ENCODE assay signal across 15 cellular contexts in genomic region chr16:2043980-2044451, GRCh38. TPM values are rescaled to one million over a fixed set of nuclear protein-coding genes. Genes with fewer than 3 reads are reported as not detected.
DNase-seq lines count a peak whose midpoint lies in the region; ATAC-seq and TF ChIP-seq lines count a peak whose summit lies in the region.
"Had no signal": no experiment of that assay in that cellular context is flagged by ENCODE, and none has a peak within 500 bp of the region (broad histone marks: within the 10 kb centered on the region; RNA-seq: fewer than 3 reads in every experiment).

No MANE protein-coding gene starts in this region.

- H2AFZ ChIP-seq in OCI-LY3 (ENCODE audit: low read depth, low read length), result no peak overlapping the region
- H2AFZ ChIP-seq: parathyroid adenoma had no signal

- DNase-seq in DMS53 (lab: John Stamatoyannopoulos, UW), result peak; percentile 96
- DNase-seq in heart left ventricle, result peak in 3 of 5 donors; percentile 78 to 82 (median 81)
- peak; percentile 62 for DNase-seq in putamen (ENCODE audit: low spot score)
- DNase-seq in ascending aorta (ENCODE audit: low spot score in 2 of 2), result no peak
- no peak for DNase-seq in stimulated activated CD4-positive, alpha-beta T cell treated with anti-CD3 and anti-CD28 coated beads, Interleukin-15, amount 100 ng/mL, for 24 hours
- DNase-seq in activated naive CD8-positive, alpha-beta T cell treated with anti-CD3 and anti-CD28 coated beads for 36 hours, result no peak
- no peak for DNase-seq in D341Med (ENCODE audit: low spot score)
- DNase-seq: activated CD4-positive, alpha-beta T cell treated with anti-CD3 and anti-CD28 coated beads, Interleukin-2, amount 50 U/mL, for 1 hour; HFFc6; NCI-H1105; stimulated activated CD4-positive, alpha-beta T cell treated with anti-CD3 and anti-CD28 coated beads, Interleukin-2, amount 100 ng/mL, for 48 hours; T-helper 17 cell had no signal

- H3K9me3 Mint-ChIP-seq in activated naive CD8-positive, alpha-beta T cell treated with anti-CD3 and anti-CD28 coated beads for 36 hours, result no peaks in the 10 kb centered on the region
- H3K9me3 Mint-ChIP-seq: HFFc6; stimulated activated effector memory CD8-positive, alpha-beta T cell treated with anti-CD3 and anti-CD28 coated beads, Interleukin-12 subunit alpha, Interleukin-12 subunit beta, amount 100 ng/mL, for 72 hours had no signal

- H3K9me3 ChIP-seq in OCI-LY3 (ENCODE audit: insufficient read depth, low read length), result no peaks in the 10 kb centered on the region
- no peaks in the 10 kb centered on the region for H3K9me3 ChIP-seq in heart left ventricle
- no peaks in the 10 kb centered on the region for H3K9me3 ChIP-seq in ascending aorta

- H3K4me3 ChIP-seq in OCI-LY3 (ENCODE audit: low read length) (no peak overlapping the region), heart left ventricle (peak overlapping the region in 7 of 12 donors; percentile 1 to 24 (median 12)), ascending aorta (no peak overlapping the region)

- H3K79me2 ChIP-seq in OCI-LY3 (ENCODE audit: low read length), result peaks cover 18% of the 10 kb centered on the region

- no peaks in the 10 kb centered on the region for H3K36me3 Mint-ChIP-seq in activated naive CD8-positive, alpha-beta T cell treated with anti-CD3 and anti-CD28 coated beads for 36 hours

- no peaks in the 10 kb centered on the region for H3K36me3 ChIP-seq in OCI-LY3 (replicated peaks; ENCODE audit: low read depth, low read length)
- peaks cover 0 to 8% (median under 1%) of the 10 kb centered on the region in 9 donors for H3K36me3 ChIP-seq in heart left ventricle
- no peaks in the 10 kb centered on the region for H3K36me3 ChIP-seq in ascending aorta

- H3K27ac Mint-ChIP-seq in activated naive CD8-positive, alpha-beta T cell treated with anti-CD3 and anti-CD28 coated beads for 36 hours, result no peak overlapping the region
- H3K27ac Mint-ChIP-seq: HFFc6, T-helper 17 cell had no signal

- 40 to 68% (median 51%) methylated on average over 12 to 17 of the region's 17 CpGs for WGBS in heart left ventricle, 4 donors

- H3K4me1 ChIP-seq in OCI-LY3 (ENCODE audit: low read length) (peaks cover 23% of the 10 kb centered on the region), heart left ventricle (peaks cover 18 to 94% (median 77%) of the 10 kb centered on the region in 12 donors), ascending aorta (peaks cover 4 to 17% of the 10 kb centered on the region in 2 donors)

- H3K27me3 ChIP-seq in OCI-LY3 (ENCODE audit: low read depth, low read length) (no peaks in the 10 kb centered on the region), heart left ventricle (no peaks in the 10 kb centered on the region), ascending aorta (no peaks in the 10 kb centered on the region)

- H3K4me1 Mint-ChIP-seq in activated naive CD8-positive, alpha-beta T cell treated with anti-CD3 and anti-CD28 coated beads for 36 hours, result peaks cover 12% of the 10 kb centered on the region

- peak overlapping the region; percentile 17; the same call in 1 of the 2 replicates for H3K4me2 ChIP-seq in OCI-LY3 (ENCODE audit: low read length)

- no peak for TF ChIP-seq CTCF in OCI-LY3 (IDR thresholded peaks at IDR 0.05; ENCODE audit: low read depth, low read length)
- no peak for TF ChIP-seq CTCF in heart left ventricle (IDR thresholded peaks at IDR 0.05)
- TF ChIP-seq CTCF in ascending aorta (IDR thresholded peaks at IDR 0.05), result no peak

- no peak overlapping the region for H3K9ac ChIP-seq in OCI-LY3 (ENCODE audit: low read length)
- H3K9ac ChIP-seq: parathyroid adenoma had no signal

- no peaks in the 10 kb centered on the region for H4K20me1 ChIP-seq in OCI-LY3 (ENCODE audit: insufficient read depth, low read length)

- no peak overlapping the region for H3K4me3 Mint-ChIP-seq in activated naive CD8-positive, alpha-beta T cell treated with anti-CD3 and anti-CD28 coated beads for 36 hours
- H3K4me3 Mint-ChIP-seq: HFFc6; stimulated activated effector memory CD8-positive, alpha-beta T cell treated with anti-CD3 and anti-CD28 coated beads, Interleukin-12 subunit alpha, Interleukin-12 subunit beta, amount 100 ng/mL, for 72 hours; T-helper 17 cell had no signal

- peak in 2 of 4 donors; percentile 2 to 10 for ATAC-seq in heart left ventricle
- ATAC-seq: stimulated activated effector memory CD8-positive, alpha-beta T cell treated with anti-CD3 and anti-CD28 coated beads, Interleukin-12 subunit alpha, Interleukin-12 subunit beta, amount 100 ng/mL, for 72 hours; T-helper 17 cell had no signal

- intact Hi-C loops in heart left ventricle (cut with DNase I) (no loop called here), ascending aorta (cut with DNase I) (no loop called here)

- no peak for TF ChIP-seq POLR2A in heart left ventricle (IDR thresholded peaks at IDR 0.05)

- H3K27me3 Mint-ChIP-seq in activated naive CD8-positive, alpha-beta T cell treated with anti-CD3 and anti-CD28 coated beads for 36 hours, result no peaks in the 10 kb centered on the region
- H3K27me3 Mint-ChIP-seq: T-helper 17 cell had no signal

- H3K27ac ChIP-seq in OCI-LY3 (ENCODE audit: low read length) (no peak overlapping the region), heart left ventricle (peak overlapping the region in 11 of 12 donors; percentile 42 to 92 (median 71)), ascending aorta (no peak overlapping the region)
- H3K27ac ChIP-seq: parathyroid adenoma had no signal

RNA-seq across cellular contexts. Expression of gene NTHL1, which starts 3.6 kb away (rescaled TPM):
- total RNA-seq in heart left ventricle (10 to 100 TPM in 7 of 9 donors, 1 to 10 TPM in 2; 9.0 to 25.0 (median 11.7) TPM), ascending aorta (59.5 TPM)
- polyA plus RNA-seq in heart left ventricle, result 10 to 100 TPM; 13.1 to 32.3 TPM
- 10 to 100 TPM; 30.6 to 32.0 TPM for total RNA-seq in activated naive CD8-positive, alpha-beta T cell treated with anti-CD3 and anti-CD28 coated beads for 36 hours

RNA-seq across cellular contexts. Expression of gene TSC2, which starts 3.8 kb away (rescaled TPM):
- total RNA-seq in heart left ventricle (10 to 100 TPM; 48.4 to 94.5 (median 70.4) TPM), ascending aorta (258 TPM)
- 10 to 100 TPM; 33.3 to 44.8 TPM for polyA plus RNA-seq in heart left ventricle
- total RNA-seq in activated naive CD8-positive, alpha-beta T cell treated with anti-CD3 and anti-CD28 coated beads for 36 hours, result 10 to 100 TPM; 52.3 to 57.5 TPM

RNA-seq across cellular contexts. Expression of gene NHERF2, which starts 17.3 kb away (rescaled TPM):
- total RNA-seq in heart left ventricle (100 to 1,000 TPM; 124 to 496 (median 227) TPM), ascending aorta (123 TPM)
- polyA plus RNA-seq in heart left ventricle, result 100 to 1,000 TPM; 213 to 396 TPM
- 1 to 10 TPM; 2.4 to 3.7 TPM for total RNA-seq in activated naive CD8-positive, alpha-beta T cell treated with anti-CD3 and anti-CD28 coated beads for 36 hours

RNA-seq across cellular contexts. Expression of gene NPW, which starts 24.4 kb away (rescaled TPM):
- total RNA-seq in heart left ventricle (under 1 TPM in 1 of 9 donors, not detected in 8; 0.69 TPM), ascending aorta (not detected)
- polyA plus RNA-seq in heart left ventricle, result under 1 TPM in 1 of 2 donors, not detected in 1; 0.19 TPM
- 10 to 100 TPM; 29.1 to 34.2 TPM for total RNA-seq in activated naive CD8-positive, alpha-beta T cell treated with anti-CD3 and anti-CD28 coated beads for 36 hours

RNA-seq across cellular contexts. Expression of gene ZNF598, which starts 34.4 kb away (rescaled TPM):
- total RNA-seq in heart left ventricle (10 to 100 TPM; 10.9 to 47.4 (median 17.0) TPM), ascending aorta (31.1 TPM)
- 10 to 100 TPM in 1 of 2 donors, 1 to 10 TPM in 1; 9.4 to 33.8 TPM for polyA plus RNA-seq in heart left ventricle
- total RNA-seq in activated naive CD8-positive, alpha-beta T cell treated with anti-CD3 and anti-CD28 coated beads for 36 hours, result 10 to 100 TPM; 98.3 to 99.8 TPM

Comparison
In these comparisons a context has a peak if more than half of its experiments do, and no peak if none do; other contexts are left out.
1. DNase-seq: peak in DMS53 (single experiment), heart left ventricle (3 of 5) and putamen (single experiment); none in ascending aorta (0 of 2), stimulated activated CD4-positive, alpha-beta T cell treated with anti-CD3 and anti-CD28 coated beads, Interleukin-15, amount 100 ng/mL, for 24 hours (single experiment), activated naive CD8-positive, alpha-beta T cell treated with anti-CD3 and anti-CD28 coated beads for 36 hours (single experiment) and D341Med (single experiment).
2. H3K27ac ChIP-seq: peak in heart left ventricle (11 of 12); none in OCI-LY3 (single experiment) and ascending aorta (0 of 2).
3. H3K4me3 ChIP-seq: peak in heart left ventricle (7 of 12); none in OCI-LY3 (single experiment) and ascending aorta (0 of 2).
4. RNA of gene NHERF2, which starts 17.3 kb away (total RNA-seq): 124 to 496 TPM in heart left ventricle and 123 TPM in ascending aorta (single experiment); 2.4 to 3.7 TPM in activated naive CD8-positive, alpha-beta T cell treated with anti-CD3 and anti-CD28 coated beads for 36 hours; every median in the first group is over 10 times any median in the second.